Comparison of ENCODE assay signal across 1 cellular context in genomic region chr3:114672692-114673447, GRCh38.
TF ChIP-seq lines count a peak whose summit lies in the region.

No MANE protein-coding gene starts in this region.

TF ChIP-seq in H1, 55 proteins besides CTCF, POLR2A, EP300 and RAD21 (continued from another document):
- no peak for TF ChIP-seq CHD7 (IDR thresholded peaks at IDR 0.05; ENCODE audit: insufficient replicate concordance, low read length)
